In genomic region chr5:41924872-41925554, GRCh38 we compare ENCODE assay signal across 1 cellular context.
A peak's percentile ranks its signal among the peaks of the same experiment; 100 is the strongest.
TF ChIP-seq lines count a peak whose summit lies in the region.

TSS of gene FBXO4 (plus strand) at chr5:41925281. CDS start at chr5:41925310, 29 bp downstream.

TF ChIP-seq in GM23338, 12 proteins besides CTCF, POLR2A, EP300 and RAD21 (continued from another document):
- TF ChIP-seq ZNF462 (CRISPR knock-in tag; IDR thresholded peaks at IDR 0.05) (no peak), REST (IDR thresholded peaks at IDR 0.05; ENCODE audit: unreplicated experiment) (no peak), NANOG (IDR thresholded peaks at IDR 0.05; ENCODE audit: borderline replicate concordance) (no peak), ZNF331 (CRISPR knock-in tag; IDR thresholded peaks at IDR 0.05; ENCODE audit: low read depth) (no peak), STAT1 (IDR thresholded peaks at IDR 0.05; ENCODE audit: unreplicated experiment) (no peak), CREB1 (CRISPR knock-in tag; IDR thresholded peaks at IDR 0.05; ENCODE audit: low read depth) (peak; percentile 77)
